Comparison of ENCODE assay signal across 2 cellular contexts in the genomic region with DNA sequence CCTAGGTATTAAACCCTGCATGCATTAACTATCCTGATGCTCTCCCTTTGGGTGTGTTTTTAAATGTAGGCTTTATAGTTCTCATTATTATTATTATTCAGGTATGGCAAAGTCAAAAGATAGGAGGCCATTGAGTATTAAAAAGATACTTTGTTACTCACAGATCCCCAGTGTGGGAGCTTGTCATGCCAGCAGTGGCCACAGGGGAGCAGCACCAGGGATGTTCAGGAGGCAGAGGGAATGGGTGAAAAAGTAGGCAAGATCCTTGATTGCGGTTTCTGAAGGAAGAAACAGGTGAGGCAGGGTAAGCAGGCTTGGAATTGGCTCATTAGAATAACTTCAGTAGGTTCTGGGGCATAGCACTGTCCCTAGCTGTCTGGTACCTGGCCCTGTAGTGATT.
TF ChIP-seq lines count a peak whose summit lies in the region.

No MANE protein-coding gene starts in this region.

TF ChIP-seq in WTC11, 78 proteins besides CTCF, POLR2A, EP300 and RAD21:
- TF ChIP-seq NR1H2 (CRISPR knock-in tag; IDR thresholded peaks at IDR 0.05) (no peak), SMAD3 (CRISPR knock-in tag; IDR thresholded peaks at IDR 0.05; ENCODE audit: borderline replicate concordance) (no peak), ZNF121 (CRISPR knock-in tag; IDR thresholded peaks at IDR 0.05) (no peak), JAZF1 (CRISPR knock-in tag; IDR thresholded peaks at IDR 0.05) (no peak), ETV6 (CRISPR knock-in tag; IDR thresholded peaks at IDR 0.05) (no peak), NFATC4 (CRISPR knock-in tag; IDR thresholded peaks at IDR 0.05) (no peak), ZNF232 (CRISPR knock-in tag; IDR thresholded peaks at IDR 0.05) (no peak), OVOL2 (CRISPR knock-in tag; IDR thresholded peaks at IDR 0.05; ENCODE audit: borderline replicate concordance) (no peak), ESRRA (CRISPR knock-in tag; IDR thresholded peaks at IDR 0.05; ENCODE audit: borderline replicate concordance) (no peak), ZNF423 (CRISPR knock-in tag; IDR thresholded peaks at IDR 0.05) (no peak), ZNF138 (CRISPR knock-in tag; conservative IDR thresholded peaks at IDR 0.05) (no peak), ZNF317 (CRISPR knock-in tag; IDR thresholded peaks at IDR 0.05; ENCODE audit: borderline replicate concordance, low read depth) (no peak)
- TF ChIP-seq, protein P1, sequence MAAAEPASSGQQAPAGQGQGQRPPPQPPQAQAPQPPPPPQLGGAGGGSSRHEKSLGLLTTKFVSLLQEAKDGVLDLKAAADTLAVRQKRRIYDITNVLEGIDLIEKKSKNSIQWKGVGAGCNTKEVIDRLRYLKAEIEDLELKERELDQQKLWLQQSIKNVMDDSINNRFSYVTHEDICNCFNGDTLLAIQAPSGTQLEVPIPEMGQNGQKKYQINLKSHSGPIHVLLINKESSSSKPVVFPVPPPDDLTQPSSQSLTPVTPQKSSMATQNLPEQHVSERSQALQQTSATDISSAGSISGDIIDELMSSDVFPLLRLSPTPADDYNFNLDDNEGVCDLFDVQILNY (CRISPR knock-in tag; IDR thresholded peaks at IDR 0.05) = no peak
- TF ChIP-seq, protein P2, sequence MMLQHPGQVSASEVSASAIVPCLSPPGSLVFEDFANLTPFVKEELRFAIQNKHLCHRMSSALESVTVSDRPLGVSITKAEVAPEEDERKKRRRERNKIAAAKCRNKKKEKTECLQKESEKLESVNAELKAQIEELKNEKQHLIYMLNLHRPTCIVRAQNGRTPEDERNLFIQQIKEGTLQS (CRISPR knock-in tag; conservative IDR thresholded peaks at IDR 0.05) = no peak
- TF ChIP-seq, protein P3, sequence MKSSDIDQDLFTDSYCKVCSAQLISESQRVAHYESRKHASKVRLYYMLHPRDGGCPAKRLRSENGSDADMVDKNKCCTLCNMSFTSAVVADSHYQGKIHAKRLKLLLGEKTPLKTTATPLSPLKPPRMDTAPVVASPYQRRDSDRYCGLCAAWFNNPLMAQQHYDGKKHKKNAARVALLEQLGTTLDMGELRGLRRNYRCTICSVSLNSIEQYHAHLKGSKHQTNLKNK (CRISPR knock-in tag; IDR thresholded peaks at IDR 0.05) = no peak
- TF ChIP-seq, protein P4, sequence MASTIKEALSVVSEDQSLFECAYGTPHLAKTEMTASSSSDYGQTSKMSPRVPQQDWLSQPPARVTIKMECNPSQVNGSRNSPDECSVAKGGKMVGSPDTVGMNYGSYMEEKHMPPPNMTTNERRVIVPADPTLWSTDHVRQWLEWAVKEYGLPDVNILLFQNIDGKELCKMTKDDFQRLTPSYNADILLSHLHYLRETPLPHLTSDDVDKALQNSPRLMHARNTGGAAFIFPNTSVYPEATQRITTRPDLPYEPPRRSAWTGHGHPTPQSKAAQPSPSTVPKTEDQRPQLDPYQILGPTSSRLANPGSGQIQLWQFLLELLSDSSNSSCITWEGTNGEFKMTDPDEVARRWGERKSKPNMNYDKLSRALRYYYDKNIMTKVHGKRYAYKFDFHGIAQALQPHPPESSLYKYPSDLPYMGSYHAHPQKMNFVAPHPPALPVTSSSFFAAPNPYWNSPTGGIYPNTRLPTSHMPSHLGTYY (CRISPR knock-in tag; IDR thresholded peaks at IDR 0.05) = no peak
- TF ChIP-seq, protein P5, sequence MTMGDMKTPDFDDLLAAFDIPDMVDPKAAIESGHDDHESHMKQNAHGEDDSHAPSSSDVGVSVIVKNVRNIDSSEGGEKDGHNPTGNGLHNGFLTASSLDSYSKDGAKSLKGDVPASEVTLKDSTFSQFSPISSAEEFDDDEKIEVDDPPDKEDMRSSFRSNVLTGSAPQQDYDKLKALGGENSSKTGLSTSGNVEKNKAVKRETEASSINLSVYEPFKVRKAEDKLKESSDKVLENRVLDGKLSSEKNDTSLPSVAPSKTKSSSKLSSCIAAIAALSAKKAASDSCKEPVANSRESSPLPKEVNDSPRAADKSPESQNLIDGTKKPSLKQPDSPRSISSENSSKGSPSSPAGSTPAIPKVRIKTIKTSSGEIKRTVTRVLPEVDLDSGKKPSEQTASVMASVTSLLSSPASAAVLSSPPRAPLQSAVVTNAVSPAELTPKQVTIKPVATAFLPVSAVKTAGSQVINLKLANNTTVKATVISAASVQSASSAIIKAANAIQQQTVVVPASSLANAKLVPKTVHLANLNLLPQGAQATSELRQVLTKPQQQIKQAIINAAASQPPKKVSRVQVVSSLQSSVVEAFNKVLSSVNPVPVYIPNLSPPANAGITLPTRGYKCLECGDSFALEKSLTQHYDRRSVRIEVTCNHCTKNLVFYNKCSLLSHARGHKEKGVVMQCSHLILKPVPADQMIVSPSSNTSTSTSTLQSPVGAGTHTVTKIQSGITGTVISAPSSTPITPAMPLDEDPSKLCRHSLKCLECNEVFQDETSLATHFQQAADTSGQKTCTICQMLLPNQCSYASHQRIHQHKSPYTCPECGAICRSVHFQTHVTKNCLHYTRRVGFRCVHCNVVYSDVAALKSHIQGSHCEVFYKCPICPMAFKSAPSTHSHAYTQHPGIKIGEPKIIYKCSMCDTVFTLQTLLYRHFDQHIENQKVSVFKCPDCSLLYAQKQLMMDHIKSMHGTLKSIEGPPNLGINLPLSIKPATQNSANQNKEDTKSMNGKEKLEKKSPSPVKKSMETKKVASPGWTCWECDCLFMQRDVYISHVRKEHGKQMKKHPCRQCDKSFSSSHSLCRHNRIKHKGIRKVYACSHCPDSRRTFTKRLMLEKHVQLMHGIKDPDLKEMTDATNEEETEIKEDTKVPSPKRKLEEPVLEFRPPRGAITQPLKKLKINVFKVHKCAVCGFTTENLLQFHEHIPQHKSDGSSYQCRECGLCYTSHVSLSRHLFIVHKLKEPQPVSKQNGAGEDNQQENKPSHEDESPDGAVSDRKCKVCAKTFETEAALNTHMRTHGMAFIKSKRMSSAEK (CRISPR knock-in tag; IDR thresholded peaks at IDR 0.05; ENCODE audit: borderline replicate concordance) = no peak

TF ChIP-seq in liver, 16 proteins besides CTCF, POLR2A, EP300 and RAD21:
- TF ChIP-seq EGR1 (IDR thresholded peaks at IDR 0.05; ENCODE audit: low read depth in 2 of 2) (no peak), SP1 (IDR thresholded peaks at IDR 0.05) (no peak), HNF4A (conservative IDR thresholded peaks at IDR 0.05) (no peak), RXRA (IDR thresholded peaks at IDR 0.05) (no peak), HNF4G (IDR thresholded peaks at IDR 0.05) (no peak), TAF1 (conservative IDR thresholded peaks at IDR 0.05) (no peak), FOXA2 (IDR thresholded peaks at IDR 0.05) (no peak), GABPA (IDR thresholded peaks at IDR 0.05 in 1 of 2, conservative IDR thresholded peaks at IDR 0.05 in 1 of 2) (no peak), YY1 (IDR thresholded peaks at IDR 0.05) (no peak)
- TF ChIP-seq, protein P6, sequence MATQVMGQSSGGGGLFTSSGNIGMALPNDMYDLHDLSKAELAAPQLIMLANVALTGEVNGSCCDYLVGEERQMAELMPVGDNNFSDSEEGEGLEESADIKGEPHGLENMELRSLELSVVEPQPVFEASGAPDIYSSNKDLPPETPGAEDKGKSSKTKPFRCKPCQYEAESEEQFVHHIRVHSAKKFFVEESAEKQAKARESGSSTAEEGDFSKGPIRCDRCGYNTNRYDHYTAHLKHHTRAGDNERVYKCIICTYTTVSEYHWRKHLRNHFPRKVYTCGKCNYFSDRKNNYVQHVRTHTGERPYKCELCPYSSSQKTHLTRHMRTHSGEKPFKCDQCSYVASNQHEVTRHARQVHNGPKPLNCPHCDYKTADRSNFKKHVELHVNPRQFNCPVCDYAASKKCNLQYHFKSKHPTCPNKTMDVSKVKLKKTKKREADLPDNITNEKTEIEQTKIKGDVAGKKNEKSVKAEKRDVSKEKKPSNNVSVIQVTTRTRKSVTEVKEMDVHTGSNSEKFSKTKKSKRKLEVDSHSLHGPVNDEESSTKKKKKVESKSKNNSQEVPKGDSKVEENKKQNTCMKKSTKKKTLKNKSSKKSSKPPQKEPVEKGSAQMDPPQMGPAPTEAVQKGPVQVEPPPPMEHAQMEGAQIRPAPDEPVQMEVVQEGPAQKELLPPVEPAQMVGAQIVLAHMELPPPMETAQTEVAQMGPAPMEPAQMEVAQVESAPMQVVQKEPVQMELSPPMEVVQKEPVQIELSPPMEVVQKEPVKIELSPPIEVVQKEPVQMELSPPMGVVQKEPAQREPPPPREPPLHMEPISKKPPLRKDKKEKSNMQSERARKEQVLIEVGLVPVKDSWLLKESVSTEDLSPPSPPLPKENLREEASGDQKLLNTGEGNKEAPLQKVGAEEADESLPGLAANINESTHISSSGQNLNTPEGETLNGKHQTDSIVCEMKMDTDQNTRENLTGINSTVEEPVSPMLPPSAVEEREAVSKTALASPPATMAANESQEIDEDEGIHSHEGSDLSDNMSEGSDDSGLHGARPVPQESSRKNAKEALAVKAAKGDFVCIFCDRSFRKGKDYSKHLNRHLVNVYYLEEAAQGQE (IDR thresholded peaks at IDR 0.05) = no peak
- TF ChIP-seq, protein P2 (IDR thresholded peaks at IDR 0.05) = no peak
- TF ChIP-seq, protein P7, sequence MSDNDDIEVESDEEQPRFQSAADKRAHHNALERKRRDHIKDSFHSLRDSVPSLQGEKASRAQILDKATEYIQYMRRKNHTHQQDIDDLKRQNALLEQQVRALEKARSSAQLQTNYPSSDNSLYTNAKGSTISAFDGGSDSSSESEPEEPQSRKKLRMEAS (IDR thresholded peaks at IDR 0.05) = no peak
